Comparison of ENCODE assay signal across 23 cellular contexts in genomic region chr2:190449925-190450324, GRCh38.
"Had no signal": no experiment of that assay in that cellular context is flagged by ENCODE, and none has a peak within 500 bp of the region (broad histone marks: within the 10 kb centered on the region; RNA-seq: fewer than 3 reads in every experiment).

No MANE protein-coding gene starts in this region.

- H3K36me3 ChIP-seq: colonic mucosa, esophagus muscularis mucosa, gastrocnemius medialis, gastroesophageal sphincter, heart right ventricle had no signal

- H3K9me3 ChIP-seq: colonic mucosa, esophagus muscularis mucosa, esophagus squamous epithelium, gastrocnemius medialis, gastroesophageal sphincter, heart right ventricle had no signal

- H3K4me1 ChIP-seq: colonic mucosa had no signal

- ATAC-seq: effector memory CD8-positive, alpha-beta T cell; esophagus mucosa; foreskin keratinocyte; gastrocnemius medialis; gastroesophageal sphincter; heart left ventricle; heart right ventricle had no signal

- H3K27ac ChIP-seq: colonic mucosa, coronary artery, epithelial cell of prostate, esophagus muscularis mucosa, esophagus squamous epithelium, foreskin keratinocyte, gastrocnemius medialis, gastroesophageal sphincter, heart left ventricle, heart right ventricle had no signal

- DNase-seq: colonic mucosa; cortex of kidney; dermis blood vessel endothelial cell; dorsolateral prefrontal cortex; effector CD4-positive, alpha-beta T cell; effector CD8-positive, alpha-beta T cell; effector memory CD4-positive, alpha-beta T cell; effector memory CD8-positive, alpha-beta T cell; endodermal cell; esophagus squamous epithelium; foreskin fibroblast; foreskin keratinocyte; foreskin melanocyte; gastrocnemius medialis; glutamatergic neuron; head of caudate nucleus; heart left ventricle; heart right ventricle had no signal

- H3K4me3 ChIP-seq: colonic mucosa, coronary artery, dorsolateral prefrontal cortex, esophagus muscularis mucosa, esophagus squamous epithelium, gastrocnemius medialis, gastroesophageal sphincter, heart left ventricle, heart right ventricle had no signal
